Comparison of ENCODE assay signal across 15 cellular contexts in genomic region chr9:131619680-131620079, GRCh38.
"Had no signal": no experiment of that assay in that cellular context is flagged by ENCODE, and none has a peak within 500 bp of the region (broad histone marks: within the 10 kb centered on the region; RNA-seq: fewer than 3 reads in every experiment).

No MANE protein-coding gene starts in this region.

- H2AFZ ChIP-seq: hepatocyte had no signal

- H3K4me3 ChIP-seq: adrenal gland, cardiac muscle cell, esophagus muscularis mucosa, hepatocyte, left lung, tibial nerve, uterus had no signal

- ATAC-seq: left lung, WTC11 had no signal

- H3K27me3 Mint-ChIP-seq: activated CD4-positive, alpha-beta T cell treated with anti-CD3 and anti-CD28 coated beads, Interleukin-2, amount 10 ng/mL, durations not matched to agents 7 days and 5 days had no signal

- DNase-seq: activated CD4-positive, alpha-beta T cell treated with anti-CD3 and anti-CD28 coated beads, Interleukin-2, amount 10 ng/mL, durations not matched to agents 7 days and 5 days; activated naive CD4-positive, alpha-beta T cell treated with anti-CD3 and anti-CD28 coated beads, Interleukin-2, amount 50 U/mL, for 16 hours; activated T-cell treated with anti-CD3 and anti-CD28 coated beads for 4 hours; adrenal gland; left lung; mesenchymal stem cell; nucleus accumbens; stimulated activated naive CD4-positive, alpha-beta T cell; uterus had no signal

- H3K79me2 ChIP-seq: hepatocyte had no signal

- H3K4me3 Mint-ChIP-seq: activated CD4-positive, alpha-beta T cell treated with anti-CD3 and anti-CD28 coated beads, Interleukin-2, amount 10 ng/mL, durations not matched to agents 7 days and 5 days; nephron; WTC11 had no signal

- H3K4me2 ChIP-seq: hepatocyte had no signal

- H3K27ac Mint-ChIP-seq: nephron, WTC11 had no signal

- H3K27ac ChIP-seq: adrenal gland, cardiac muscle cell, hepatocyte, left lung, tibial nerve, uterus had no signal

- H3K9me3 Mint-ChIP-seq: activated CD4-positive, alpha-beta T cell treated with anti-CD3 and anti-CD28 coated beads, Interleukin-2, amount 10 ng/mL, durations not matched to agents 7 days and 5 days; nephron; WTC11 had no signal

- H3K27me3 ChIP-seq: adrenal gland, cardiac muscle cell, esophagus muscularis mucosa, hepatocyte, left lung, tibial nerve, uterus had no signal

- H3K4me1 ChIP-seq: uterus had no signal
